19 cellular contexts compared by ENCODE assay signal in genomic region chr5:15547440-15547839, GRCh38.
"Had no signal": no experiment of that assay in that cellular context is flagged by ENCODE, and none has a peak within 500 bp of the region (broad histone marks: within the 10 kb centered on the region; RNA-seq: fewer than 3 reads in every experiment).

No MANE protein-coding gene starts in this region.

- H3K27me3 Mint-ChIP-seq: naive B cell, type B pancreatic cell had no signal

- H3K4me3 Mint-ChIP-seq: naive B cell, nephron, type B pancreatic cell had no signal

- H3K27ac ChIP-seq: dorsolateral prefrontal cortex, heart right ventricle, left lung, neutrophil, psoas muscle, suprapubic skin, thyroid gland had no signal

- DNase-seq: cortex of kidney; dorsolateral prefrontal cortex; effector CD8-positive, alpha-beta T cell; foreskin melanocyte; heart right ventricle; hypothalamus; left lung; mesenchymal stem cell; naive B cell; psoas muscle; retina; small intestine; stimulated activated CD4-positive, alpha-beta T cell treated with anti-CD3 and anti-CD28 coated beads, Interleukin-12 subunit alpha, Interleukin-12 subunit beta, amount 100 ng/mL, for 4 hours; stimulated activated naive CD4-positive, alpha-beta T cell treated with Interleukin-2 at 50 U/mL for 16 hours; thyroid gland had no signal

- H3K4me1 ChIP-seq: left lung, psoas muscle, suprapubic skin, thyroid gland had no signal

- H3K9me3 ChIP-seq: heart right ventricle, left lung, neutrophil, psoas muscle, suprapubic skin, thyroid gland had no signal

- H3K36me3 Mint-ChIP-seq: naive B cell had no signal

- ATAC-seq: left lung, psoas muscle had no signal

- H3K4me1 Mint-ChIP-seq: naive B cell had no signal

- H3K9me3 Mint-ChIP-seq: nephron, type B pancreatic cell had no signal

- H3K27me3 ChIP-seq: dorsolateral prefrontal cortex, heart right ventricle, left lung, neutrophil, suprapubic skin, thyroid gland had no signal

- H3K27ac Mint-ChIP-seq: naive B cell, nephron, type B pancreatic cell had no signal
